Comparison of ENCODE assay signal across 12 cellular contexts in genomic region chr4:81827568-81828202, GRCh38.
DNase-seq lines count a peak whose midpoint lies in the region; ATAC-seq lines count a peak whose summit lies in the region.
"Had no signal": no experiment of that assay in that cellular context is flagged by ENCODE, and none has a peak within 500 bp of the region (broad histone marks: within the 10 kb centered on the region; RNA-seq: fewer than 3 reads in every experiment).

No MANE protein-coding gene starts in this region.

- peaks cover 20% of the 10 kb centered on the region for H3K4me1 Mint-ChIP-seq in activated naive CD8-positive, alpha-beta T cell treated with anti-CD3 and anti-CD28 coated beads, Interleukin-2, amount 50 U/mL, for 24 hours

- H3K27me3 Mint-ChIP-seq in activated naive CD8-positive, alpha-beta T cell treated with anti-CD3 and anti-CD28 coated beads, Interleukin-2, amount 50 U/mL, for 24 hours: no peaks in the 10 kb centered on the region

- peaks cover 5% of the 10 kb centered on the region for H3K9me3 Mint-ChIP-seq in activated naive CD8-positive, alpha-beta T cell treated with anti-CD3 and anti-CD28 coated beads, Interleukin-2, amount 50 U/mL, for 24 hours

- ATAC-seq in GM18520 (IDR thresholded peaks at IDR 0.05; ENCODE audit: unreplicated experiment) (peak; percentile 93), GM19463 (IDR thresholded peaks at IDR 0.05; ENCODE audit: unreplicated experiment) (peak; percentile 86), HG03064 (IDR thresholded peaks at IDR 0.05; ENCODE audit: low read depth, unreplicated experiment) (peak; percentile 88), GM21367 (IDR thresholded peaks at IDR 0.05; ENCODE audit: unreplicated experiment) (no peak)
- peak; percentile 96 for ATAC-seq in activated naive CD8-positive, alpha-beta T cell treated with anti-CD3 and anti-CD28 coated beads, Interleukin-2, amount 50 U/mL, for 24 hours
- ATAC-seq: esophagus mucosa, Panc1 had no signal

- H3K36me3 Mint-ChIP-seq in activated naive CD8-positive, alpha-beta T cell treated with anti-CD3 and anti-CD28 coated beads, Interleukin-2, amount 50 U/mL, for 24 hours (ENCODE audit: low read depth): peaks cover 4% of the 10 kb centered on the region

- H3K27ac Mint-ChIP-seq in activated naive CD8-positive, alpha-beta T cell treated with anti-CD3 and anti-CD28 coated beads, Interleukin-2, amount 50 U/mL, for 24 hours: peak overlapping the region; percentile 77

- DNase-seq in activated naive CD8-positive, alpha-beta T cell treated with anti-CD3 and anti-CD28 coated beads, Interleukin-2, amount 50 U/mL, for 24 hours: peak; percentile 22
- DNase-seq in OCI-M1 (lab: John Stamatoyannopoulos, UW): no peak
- no peak for DNase-seq in SK-N-DZ (ENCODE audit: low spot score)
- no peak for DNase-seq in NCI-H2029 treated with DMSO at 0.1 percent for 48 hours (lab: John Stamatoyannopoulos, UW)
- DNase-seq: Caco-2, NCI-H1930 had no signal

- peak overlapping the region; percentile 19 for H3K4me3 Mint-ChIP-seq in activated naive CD8-positive, alpha-beta T cell treated with anti-CD3 and anti-CD28 coated beads, Interleukin-2, amount 50 U/mL, for 24 hours
